ENCODE assay signal across 24 cellular contexts in genomic region chr11:132921597-132921996, GRCh38.
"Had no signal": no experiment of that assay in that cellular context is flagged by ENCODE, and none has a peak within 500 bp of the region (broad histone marks: within the 10 kb centered on the region; RNA-seq: fewer than 3 reads in every experiment).

No MANE protein-coding gene starts in this region.

- ATAC-seq: gastrocnemius medialis; heart right ventricle; left cardiac atrium; left lung; left ventricle myocardium superior; lower lobe of right lung; mucosa of descending colon; naive thymus-derived CD8-positive, alpha-beta T cell had no signal

- H3K27me3 ChIP-seq: dorsolateral prefrontal cortex, esophagus squamous epithelium, gastrocnemius medialis, left lung had no signal

- H3K9me3 ChIP-seq: esophagus squamous epithelium, gastrocnemius medialis, heart right ventricle, left lung, lower lobe of right lung had no signal

- H3K36me3 ChIP-seq: esophagus squamous epithelium, gastrocnemius medialis, heart right ventricle, left lung, lower lobe of right lung had no signal

- H3K27ac ChIP-seq: coronary artery, dorsolateral prefrontal cortex, esophagus squamous epithelium, gastrocnemius medialis, heart right ventricle, left lung, lower lobe of right lung had no signal

- H3K4me1 ChIP-seq: esophagus squamous epithelium, gastrocnemius medialis, heart right ventricle, left lung, lower lobe of right lung had no signal

- H3K4me3 ChIP-seq: coronary artery, dorsolateral prefrontal cortex, esophagus squamous epithelium, gastrocnemius medialis, heart right ventricle, left lung, lower lobe of right lung, mucosa of descending colon had no signal

- DNase-seq: dermis blood vessel endothelial cell; dorsolateral prefrontal cortex; effector CD4-positive, alpha-beta T cell; effector memory CD4-positive, alpha-beta T cell; esophagus squamous epithelium; foreskin fibroblast; foreskin melanocyte; gastrocnemius medialis; glutamatergic neuron; head of caudate nucleus; heart right ventricle; hippocampal formation; left cardiac atrium; left lung; left ventricle myocardium superior; lower lobe of right lung; mesenchymal stem cell; mucosa of descending colon; naive B cell; naive thymus-derived CD8-positive, alpha-beta T cell had no signal

- FAIRE-seq: endothelial cell of umbilical vein, islet of Langerhans, keratinocyte had no signal
